ENCODE assay signal across 9 cellular contexts in genomic region chr4:110049951-110050925, GRCh38.
DNase-seq lines count a peak whose midpoint lies in the region; ATAC-seq and TF ChIP-seq lines count a peak whose summit lies in the region.
"Had no signal": no experiment of that assay in that cellular context is flagged by ENCODE, and none has a peak within 500 bp of the region (broad histone marks: within the 10 kb centered on the region; RNA-seq: fewer than 3 reads in every experiment).

No MANE protein-coding gene starts in this region.

- H3K4me1 ChIP-seq in ascending aorta (no peaks in the 10 kb centered on the region), iPS DF 6.9 (ENCODE audit: control insufficient read depth, insufficient read depth, low read length) (no peaks in the 10 kb centered on the region)

- no CpG with 5 or more reads among the region's 9 CpGs for WGBS in iPS DF 6.9 (ENCODE audit: insufficient coverage, insufficient read length)

- H3K27me3 ChIP-seq in ascending aorta (no peaks in the 10 kb centered on the region), iPS DF 6.9 (ENCODE audit: control insufficient read depth, insufficient read depth, low read length) (no peaks in the 10 kb centered on the region)
- H3K27me3 ChIP-seq: BLaER1 had no signal

- H3K4me3 ChIP-seq in ascending aorta (no peak overlapping the region), iPS DF 6.9 (ENCODE audit: low read length) (no peak overlapping the region)
- H3K4me3 ChIP-seq: BLaER1 had no signal

- H3K27ac ChIP-seq in ascending aorta (no peak overlapping the region), iPS DF 6.9 (ENCODE audit: low read length) (no peak overlapping the region)
- H3K27ac ChIP-seq: BLaER1 had no signal

- H3K36me3 ChIP-seq in ascending aorta (no peaks in the 10 kb centered on the region), iPS DF 6.9 (ENCODE audit: control insufficient read depth, insufficient read depth, low read length) (peaks cover 6% of the 10 kb centered on the region; the same call in 1 of the 2 replicates)

- intact Hi-C loops in ascending aorta (cut with DNase I) = loop anchor here (2.0 to 5.0 kb wide), 3 partner anchors 147 to 462 kb away; partner anchors contain the start of gene ELOVL6

- ATAC-seq in HG03565 (IDR thresholded peaks at IDR 0.05; ENCODE audit: unreplicated experiment) (peak; percentile 56), SK-N-SH treated with all-trans-retinoic acid at 6 μM for 48 hours (peak; percentile 64; the same call in 2 of the 3 replicates), GM21526 (IDR thresholded peaks at IDR 0.05; ENCODE audit: low FRiP score, unreplicated experiment) (no peak)

- DNase-seq in NCI-H1417 (lab: John Stamatoyannopoulos, UW) = peak; percentile 13 to 67 (median 37)
- DNase-seq in NCI-H1417 treated with DMSO at 0.1 percent for 48 hours (lab: John Stamatoyannopoulos, UW) = no peak
- no peak for DNase-seq in ascending aorta (ENCODE audit: low spot score in 2 of 2)
- DNase-seq in iPS DF 6.9 (ENCODE audit: low read depth, low spot score) = peak; percentile 9
- DNase-seq in stimulated activated CD4-positive, alpha-beta T cell treated with anti-CD3 and anti-CD28 coated beads, Interleukin-1b, Interleukin-23, amount 100 ng/mL, for 1 hour (ENCODE audit: low read depth in 2 of 2) = peak; percentile 12 to 24

- H3K9me3 ChIP-seq in ascending aorta (no peaks in the 10 kb centered on the region), iPS DF 6.9 (ENCODE audit: control insufficient read depth, insufficient read depth, low read length) (no peaks in the 10 kb centered on the region)
- H3K9me3 ChIP-seq: BLaER1 had no signal

- TF ChIP-seq CTCF in ascending aorta (IDR thresholded peaks at IDR 0.05) = peak; percentile 40 to 71 (median 63)

TF ChIP-seq in SK-N-SH treated with all-trans-retinoic acid at 6 μM for 48 hours, 23 proteins besides CTCF, POLR2A, EP300 and RAD21:
- TF ChIP-seq CSRNP3 (CRISPR knock-in tag; IDR thresholded peaks at IDR 0.05) = no peak
- TF ChIP-seq TCF4 (CRISPR knock-in tag; IDR thresholded peaks at IDR 0.05; ENCODE audit: borderline replicate concordance) = no peak
- no peak for TF ChIP-seq CREB5 (CRISPR knock-in tag; IDR thresholded peaks at IDR 0.05; ENCODE audit: low read depth)
- TF ChIP-seq RARB (CRISPR knock-in tag; IDR thresholded peaks at IDR 0.05) = no peak
- no peak for TF ChIP-seq OSR1 (CRISPR knock-in tag; IDR thresholded peaks at IDR 0.05)
- no peak for TF ChIP-seq ISL1 (CRISPR knock-in tag; IDR thresholded peaks at IDR 0.05)
- TF ChIP-seq ARNTL (CRISPR knock-in tag; IDR thresholded peaks at IDR 0.05; ENCODE audit: borderline replicate concordance, low read depth) = no peak
- TF ChIP-seq ZFP3 (CRISPR knock-in tag; IDR thresholded peaks at IDR 0.05) = no peak
- TF ChIP-seq CSDC2 (CRISPR knock-in tag; IDR thresholded peaks at IDR 0.05) = no peak
- TF ChIP-seq BACH2 (CRISPR knock-in tag; IDR thresholded peaks at IDR 0.05; ENCODE audit: borderline replicate concordance) = no peak
- no peak for TF ChIP-seq SNAI2 (CRISPR knock-in tag; IDR thresholded peaks at IDR 0.05)
- TF ChIP-seq ZNF70 (CRISPR knock-in tag; IDR thresholded peaks at IDR 0.05) = no peak
- TF ChIP-seq PATZ1 (CRISPR knock-in tag; IDR thresholded peaks at IDR 0.05; ENCODE audit: borderline replicate concordance) = no peak
- TF ChIP-seq ZC3H10 (CRISPR knock-in tag; IDR thresholded peaks at IDR 0.05) = no peak
- TF ChIP-seq TSHZ2 (CRISPR knock-in tag; IDR thresholded peaks at IDR 0.05) = no peak
- no peak for TF ChIP-seq ESRRG (CRISPR knock-in tag; IDR thresholded peaks at IDR 0.05)

Comparison
In these comparisons a context has a peak if more than half of its experiments do, and no peak if none do; other contexts are left out.
1. DNase-seq: peak in NCI-H1417 (3 of 3), iPS DF 6.9 (single experiment) and stimulated activated CD4-positive, alpha-beta T cell treated with anti-CD3 and anti-CD28 coated beads, Interleukin-1b, Interleukin-23, amount 100 ng/mL, for 1 hour (2 of 2); none in NCI-H1417 treated with DMSO at 0.1 percent for 48 hours (single experiment) and ascending aorta (0 of 2).